ENCODE assay signal across 25 cellular contexts in the genomic region with DNA sequence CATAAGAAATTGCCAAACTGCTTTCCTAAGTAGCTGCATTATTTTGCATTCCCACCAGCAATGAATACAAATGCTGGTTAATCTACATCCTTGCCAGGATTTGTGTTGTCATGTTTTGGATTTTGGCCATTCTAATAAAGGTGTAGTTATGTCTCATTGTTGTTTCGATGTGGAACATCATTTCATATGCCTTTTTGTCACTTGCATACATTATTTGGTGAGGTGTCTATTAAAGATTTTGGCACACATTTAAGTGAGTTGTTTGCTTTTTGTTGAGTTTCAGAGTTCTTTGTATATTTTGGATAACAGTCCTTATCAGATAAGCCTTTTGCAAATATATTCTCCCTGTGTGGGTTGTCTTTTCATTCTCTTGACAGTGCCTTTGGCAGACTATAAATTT.
"Had no signal": no experiment of that assay in that cellular context is flagged by ENCODE, and none has a peak within 500 bp of the region (broad histone marks: within the 10 kb centered on the region; RNA-seq: fewer than 3 reads in every experiment).

No MANE protein-coding gene starts in this region.

- H3K4me2 ChIP-seq: KMS-11, PC-9 had no signal

- H3K9me3 ChIP-seq: body of pancreas, MG63 had no signal

- H3K36me3 ChIP-seq: MG63 had no signal

- DNase-seq: activated B cell treated with CpG ODN at 0.5 μM for 24 hours; activated CD4-positive, alpha-beta T cell treated with anti-CD3 and anti-CD28 coated beads for 1 hour; activated CD4-positive, alpha-beta T cell treated with anti-CD3 and anti-CD28 coated beads, Interleukin-2, amount 10 ng/mL, durations not matched to agents 24 days and 14 days; activated CD4-positive, alpha-beta T cell treated with anti-CD3 and anti-CD28 coated beads, Interleukin-2, amount 50 U/mL, for 48 hours; activated CD8-positive, alpha-beta memory T cell treated with anti-CD3 and anti-CD28 coated beads, Interleukin-2, amount 10 ng/mL, durations not matched to agents 7 days and 5 days; activated gamma-delta T cell; activated naive CD4-positive, alpha-beta T cell treated with anti-CD3 and anti-CD28 coated beads, Interleukin-2, amount 50 U/mL, for 16 hours; activated naive CD8-positive, alpha-beta T cell treated with anti-CD3 and anti-CD28 coated beads, Interleukin-2, amount 10 ng/mL, durations not matched to agents 7 days and 5 days; activated T-cell treated with anti-CD3 and anti-CD28 coated beads, Interleukin-2, amount 50 U/mL, for 24 hours; aorta; body of pancreas; central memory CD4-positive, alpha-beta T cell; MG63; MV-4-11; NCI-H1092 treated with DMSO at 0.1 percent for 48 hours; NCI-H1436; NCI-H1694 treated with DMSO at 0.1 percent for 48 hours; NCI-H2029 treated with DMSO at 0.1 percent for 48 hours; NCI-H345; NCI-H510A treated with DMSO at 0.1 percent for 48 hours; NCI-H69; PC-9; SHP77 treated with DMSO at 0.1 percent for 48 hours had no signal

- H3K4me1 ChIP-seq: body of pancreas had no signal

- H3K27me3 ChIP-seq: body of pancreas, MG63 had no signal

- FAIRE-seq: bronchial epithelial cell had no signal

- H2AFZ ChIP-seq: PC-9 had no signal

- H3K4me3 ChIP-seq: body of pancreas, MG63, PC-9 had no signal

- ATAC-seq: activated CD8-positive, alpha-beta memory T cell treated with anti-CD3 and anti-CD28 coated beads, Interleukin-2, amount 10 ng/mL, durations not matched to agents 7 days and 5 days; body of pancreas had no signal

- H3K9ac ChIP-seq: KMS-11 had no signal

- H3K27ac ChIP-seq: body of pancreas, KMS-11, PC-9 had no signal
